ENCODE assay signal across 8 cellular contexts in genomic region chr13:52862358-52863206, GRCh38. TPM values are rescaled to one million over a fixed set of nuclear protein-coding genes. Genes with fewer than 3 reads are reported as not detected.
DNase-seq lines count a peak whose midpoint lies in the region; TF ChIP-seq lines count a peak whose summit lies in the region.

No MANE protein-coding gene starts in this region.

- DNase-seq in NCI-H446 (lab: John Stamatoyannopoulos, UW) = peak; percentile 1 to 16
- DNase-seq in NCI-H446 treated with DMSO at 0.1 percent for 48 hours (lab: John Stamatoyannopoulos, UW) = no peak
- DNase-seq in Jurkat, Clone E6-1 (ENCODE audit: low read depth, low spot score) = peak; percentile 6
- no peak for DNase-seq in astrocyte of the cerebellum (ENCODE audit: low read depth)
- no peak for DNase-seq in osteoblast (ENCODE audit: insufficient read length, low spot score, missing footprints)
- no peak for DNase-seq in central memory CD4-positive, alpha-beta T cell
- DNase-seq in inferior parietal cortex (ENCODE audit: extremely low spot score) = no peak
- no peak for DNase-seq in NCI-H187 treated with DMSO at 0.1 percent for 48 hours (lab: John Stamatoyannopoulos, UW)

- H3K27me3 ChIP-seq in osteoblast (ENCODE audit: insufficient read depth, low read length) = no peaks in the 10 kb centered on the region

- no peaks in the 10 kb centered on the region for H3K36me3 ChIP-seq in osteoblast (ENCODE audit: insufficient read depth, low read length)

- no peak overlapping the region for H2AFZ ChIP-seq in osteoblast (ENCODE audit: low read length)

- H3K79me2 ChIP-seq in osteoblast (ENCODE audit: insufficient read depth, low read length) = no peaks in the 10 kb centered on the region

- TF ChIP-seq CTCF in astrocyte of the cerebellum (IDR thresholded peaks at IDR 0.05; ENCODE audit: low read depth, low read length, missing control alignments) (peak; percentile 29), osteoblast (IDR thresholded peaks at IDR 0.05; ENCODE audit: extremely low read depth, low read depth, low read length) (peak; percentile 34)

- no peaks in the 10 kb centered on the region for H4K20me1 ChIP-seq in osteoblast (ENCODE audit: insufficient read depth, low read length)

- in situ Hi-C loops in astrocyte of the cerebellum (cut with HindIII; ENCODE audit: low sequenced_read_pairs) = no loop called here

- H3K4me1 ChIP-seq in osteoblast (ENCODE audit: insufficient read depth, low read length) = no peaks in the 10 kb centered on the region

- H3K4me3 ChIP-seq in Jurkat, Clone E6-1 (ENCODE audit: low read length) = no peak overlapping the region
- H3K4me3 ChIP-seq in astrocyte of the cerebellum (ENCODE audit: low read depth, low read length) (no peak overlapping the region), osteoblast (ENCODE audit: insufficient read depth, low read length) (no peak overlapping the region)

- H3K4me2 ChIP-seq in osteoblast (ENCODE audit: insufficient read depth, low read length) = no peak overlapping the region

- H3K27ac ChIP-seq in osteoblast (ENCODE audit: low read depth, low read length) = no peak overlapping the region

- H3K9me3 ChIP-seq in osteoblast (ENCODE audit: low read depth, low read length) = no peaks in the 10 kb centered on the region

RNA-seq across cellular contexts. Expression of gene PCDH8, which starts 14.1 kb away (rescaled TPM):
- polyA plus RNA-seq in Jurkat, Clone E6-1 (2012; ENCODE audit: insufficient read depth, insufficient read length) = not detected
- not detected in 2 replicates for total RNA-seq in osteoblast

Comparison
In these comparisons a context has a peak if more than half of its experiments do, and no peak if none do; other contexts are left out.
1. DNase-seq: peak in NCI-H446 (2 of 2) and Jurkat, Clone E6-1 (single experiment); none in NCI-H446 treated with DMSO at 0.1 percent for 48 hours (single experiment), astrocyte of the cerebellum (single experiment), osteoblast (single experiment), central memory CD4-positive, alpha-beta T cell (single experiment), inferior parietal cortex (single experiment) and NCI-H187 treated with DMSO at 0.1 percent for 48 hours (single experiment).